In genomic region chr12:54134850-54135249, GRCh38 we compare ENCODE assay signal across 17 cellular contexts. TPM values are rescaled to one million over a fixed set of nuclear protein-coding genes. Genes with fewer than 3 reads are reported as not detected.
DNase-seq lines count a peak whose midpoint lies in the region; FAIRE-seq and TF ChIP-seq lines count a peak whose summit lies in the region.
"Had no signal": no experiment of that assay in that cellular context is flagged by ENCODE, and none has a peak within 500 bp of the region (broad histone marks: within the 10 kb centered on the region; RNA-seq: fewer than 3 reads in every experiment).

No MANE protein-coding gene starts in this region.

- DNase-seq in DMS79 treated with DMSO at 0.1 percent for 48 hours (lab: John Stamatoyannopoulos, UW) = peak; percentile 3
- no peak for DNase-seq in DMS79 (lab: John Stamatoyannopoulos, UW)
- peak; percentile 38 for DNase-seq in NCI-H1694 (lab: John Stamatoyannopoulos, UW)
- no peak for DNase-seq in H1 (ENCODE audit: low read depth in 1 of 2, low spot score in 2 of 2)
- DNase-seq in renal cortical epithelial cell (ENCODE audit: low read depth) = peak; percentile 38
- no peak for DNase-seq in H9
- no peak for DNase-seq in mesenchymal stem cell
- DNase-seq in activated CD4-positive, alpha-beta T cell treated with anti-CD3 and anti-CD28 coated beads, Interleukin-2, amount 50 U/mL, for 48 hours = no peak
- DNase-seq: activated CD4-positive, alpha-beta memory T cell treated with anti-CD3 and anti-CD28 coated beads for 36 hours; colonic mucosa; esophagus squamous epithelium; hypothalamus; NCI-H1048; occipital lobe; stimulated activated naive CD8-positive, alpha-beta T cell treated with anti-CD3 and anti-CD28 coated beads, Interleukin-15, amount 100 ng/mL, for 72 hours had no signal

- H3K23ac ChIP-seq in H1 (ENCODE audit: insufficient read length) (no peak overlapping the region), H9 (ENCODE audit: insufficient read length, low read depth, low read length) (no peak overlapping the region), mesenchymal stem cell (ENCODE audit: low read length in 2 of 2) (no peak overlapping the region)

- no peaks in the 10 kb centered on the region for H3K36me3 ChIP-seq in H1 (ENCODE audit: control insufficient read depth in 2 of 4, insufficient read depth in 4 of 4, low read length in 3 of 4)
- peaks cover 0 to 7% of the 10 kb centered on the region in 2 experiments for H3K36me3 ChIP-seq in mesenchymal stem cell (ENCODE audit: control insufficient read depth in 1 of 2, insufficient read depth in 2 of 2, low read depth in 1 of 2, low read length in 2 of 2)
- H3K36me3 ChIP-seq: colonic mucosa had no signal

- H3K9ac ChIP-seq in H1 (replicated peaks in 1 of 4; ENCODE audit: extremely low read depth in 1 of 4, low read depth in 3 of 4, low read length in 3 of 4) (no peak overlapping the region), H9 (ENCODE audit: extremely low read depth, insufficient read length, low read length) (no peak overlapping the region), mesenchymal stem cell (ENCODE audit: low read length) (no peak overlapping the region)

- no peak overlapping the region for H3K4ac ChIP-seq in H1 (replicated peaks; ENCODE audit: insufficient read length, low read depth, low read length)
- H3K4ac ChIP-seq in H9 (ENCODE audit: low read depth, low read length) = no peak overlapping the region
- H3K4ac ChIP-seq in mesenchymal stem cell (ENCODE audit: low read depth in 1 of 2, low read length in 2 of 2) = no peak overlapping the region

- no peaks in the 10 kb centered on the region; a peak in 2 of 5 replicates for H3K9me3 Mint-ChIP-seq in H9
- H3K9me3 Mint-ChIP-seq: activated CD4-positive, alpha-beta memory T cell treated with anti-CD3 and anti-CD28 coated beads for 36 hours; stimulated activated naive CD8-positive, alpha-beta T cell treated with anti-CD3 and anti-CD28 coated beads, Interleukin-15, amount 100 ng/mL, for 72 hours had no signal

- POLR2A ChIA-PET in H1 (lab: Charles Lee; ENCODE audit: partially characterized antibody) = interaction anchor here (1.1 kb wide), 1 partner anchor 68 kb away, joined by 3 read pairs; no protein-coding TSS in a partner anchor

- no peak overlapping the region for H2BK20ac ChIP-seq in H1 (ENCODE audit: low read length)
- no peak overlapping the region for H2BK20ac ChIP-seq in H9 (ENCODE audit: low read depth, low read length, poor library complexity, severe bottlenecking)

- no peak overlapping the region for H3K14ac ChIP-seq in H1 (ENCODE audit: insufficient read length)
- H3K14ac ChIP-seq in H9 (ENCODE audit: insufficient read depth, low read length) = no peak overlapping the region
- no peak overlapping the region for H3K14ac ChIP-seq in mesenchymal stem cell (ENCODE audit: low read length in 2 of 2)

- 78% methylated on average over 6 of the region's 7 CpGs; no CpG with 5 or more reads in 1 of the 2 experiments for WGBS in H1 (ENCODE audit: extremely low coverage in 1 of 2, insufficient coverage in 1 of 2, insufficient read length in 1 of 2, insufficient replicate concordance in 2 of 2, low coverage in 1 of 2, low lambda C conversion rate in 2 of 2, missing lambda C conversion rate in 1 of 2), 2 experiments
- WGBS in H9 (ENCODE audit: extremely low coverage, insufficient read length, low lambda C conversion rate) = no CpG with 5 or more reads among the region's 7 CpGs
- WGBS in mesenchymal stem cell = 75% methylated on average over 5 of the region's 7 CpGs

- no peak overlapping the region for H2AFZ ChIP-seq in H1 (ENCODE audit: low read length)
- H2AFZ ChIP-seq in H9 (ENCODE audit: low read length) = no peak overlapping the region
- no peak overlapping the region for H2AFZ ChIP-seq in mesenchymal stem cell (ENCODE audit: low read depth, low read length)

- H3T11ph ChIP-seq in H9 (ENCODE audit: low read length) = no peak overlapping the region

- peaks cover 0 to 3% (median 1%) of the 10 kb centered on the region in 4 experiments; a peak in 2 of 7 replicates for H3K4me1 ChIP-seq in H1 (replicated peaks in 1 of 4; ENCODE audit: control insufficient read depth in 3 of 4, insufficient read depth in 4 of 4, low read length in 3 of 4)
- H3K4me1 ChIP-seq in H9 (ENCODE audit: insufficient read depth, low read length) = no peaks in the 10 kb centered on the region
- H3K4me1 ChIP-seq in mesenchymal stem cell (ENCODE audit: control insufficient read depth, insufficient read depth, low read depth, low read length) = peaks cover 12% of the 10 kb centered on the region
- H3K4me1 ChIP-seq: colonic mucosa had no signal

- no peaks in the 10 kb centered on the region for H3K36me3 Mint-ChIP-seq in H9 (ENCODE audit: insufficient read depth in 1 of 3, low read depth in 3 of 3)
- H3K36me3 Mint-ChIP-seq: activated CD4-positive, alpha-beta memory T cell treated with anti-CD3 and anti-CD28 coated beads for 36 hours had no signal

- peak in 1 of 3 experiments; percentile 37; a peak in 1 of 4 replicates for TF ChIP-seq CTCF in H1 (IDR thresholded peaks at IDR 0.05; ENCODE audit: control extremely low read depth in 1 of 3, insufficient read depth in 1 of 3, low read depth in 1 of 3, low read length in 3 of 3)
- TF ChIP-seq CTCF in H9 (conservative IDR thresholded peaks at IDR 0.05) = no peak; the same call in 2 of the 3 replicates

- H3K56ac ChIP-seq in H1 (replicated peaks; ENCODE audit: insufficient read length, low read depth, low read length) = no peak overlapping the region
- no peak overlapping the region for H3K56ac ChIP-seq in H9 (ENCODE audit: insufficient read length, low read depth, low read length)

- H4K8ac ChIP-seq in H1 (ENCODE audit: extremely low read depth, insufficient read depth, low read length) = no peak overlapping the region
- no peak overlapping the region for H4K8ac ChIP-seq in H9 (replicated peaks; ENCODE audit: insufficient read length, low read depth, low read length)
- no peak overlapping the region for H4K8ac ChIP-seq in mesenchymal stem cell (ENCODE audit: low read length)

- H3K4me3 Mint-ChIP-seq in H9 = no peak overlapping the region
- H3K4me3 Mint-ChIP-seq: activated CD4-positive, alpha-beta memory T cell treated with anti-CD3 and anti-CD28 coated beads for 36 hours; stimulated activated naive CD8-positive, alpha-beta T cell treated with anti-CD3 and anti-CD28 coated beads, Interleukin-15, amount 100 ng/mL, for 72 hours had no signal

- no peaks in the 10 kb centered on the region for H3K79me1 ChIP-seq in H1 (ENCODE audit: low read depth, low read length)
- H3K79me1 ChIP-seq in H9 (ENCODE audit: insufficient read depth, low read depth, low read length, poor library complexity, severe bottlenecking) = no peaks in the 10 kb centered on the region
- H3K79me1 ChIP-seq in mesenchymal stem cell (replicated peaks; ENCODE audit: low read length, poor library complexity, severe bottlenecking) = no peaks in the 10 kb centered on the region

- H4K20me1 ChIP-seq in H1 (replicated peaks in 1 of 2; ENCODE audit: control insufficient read depth in 1 of 2, insufficient read depth in 2 of 2, low read length in 2 of 2) = peaks cover 8% of the 10 kb centered on the region in 2 experiments
- H4K20me1 ChIP-seq in H9 (ENCODE audit: control insufficient read depth, insufficient read depth, insufficient read length) = no peaks in the 10 kb centered on the region

- H2AK5ac ChIP-seq in H1 (ENCODE audit: low read depth, low read length) = no peak overlapping the region
- no peak overlapping the region for H2AK5ac ChIP-seq in H9 (ENCODE audit: insufficient read length, low read length)
- no peak overlapping the region for H2AK5ac ChIP-seq in mesenchymal stem cell (ENCODE audit: low read length, severe bottlenecking)

- no peak for FAIRE-seq in H1 (lab: Jason Lieb, UNC)
- FAIRE-seq: A204.1 had no signal

- peaks cover 100% of the 10 kb centered on the region for H3K27me3 Mint-ChIP-seq in H9 (ENCODE audit: low read depth)

- no peak for TF ChIP-seq POLR2A in H1 (IDR thresholded peaks at IDR 0.05; ENCODE audit: control extremely low read depth in 1 of 2, low read depth in 2 of 2, low read length in 2 of 2)

- no peak for TF ChIP-seq EP300 in H1 (IDR thresholded peaks at IDR 0.05; ENCODE audit: borderline replicate concordance in 1 of 2, low read depth in 2 of 2, low read length in 2 of 2)

- no peak overlapping the region for H2BK120ac ChIP-seq in H1 (replicated peaks; ENCODE audit: low read depth, low read length)
- H2BK120ac ChIP-seq in H9 (ENCODE audit: low read depth, low read length, poor library complexity, severe bottlenecking) = no peak overlapping the region
- no peak overlapping the region for H2BK120ac ChIP-seq in mesenchymal stem cell (ENCODE audit: low read depth, low read length)

- H3K9me3 ChIP-seq in H1 (ENCODE audit: insufficient read depth in 2 of 2, low read depth in 1 of 2, low read length in 1 of 2) (no peaks in the 10 kb centered on the region), H9 (ENCODE audit: control insufficient read depth, low read depth, low read length) (no peaks in the 10 kb centered on the region), mesenchymal stem cell (ENCODE audit: control insufficient read depth, low read length) (no peaks in the 10 kb centered on the region)
- H3K9me3 ChIP-seq: colonic mucosa, esophagus squamous epithelium had no signal

- H2BK12ac ChIP-seq in H1 (ENCODE audit: low read depth, low read length) (no peak overlapping the region), H9 (ENCODE audit: insufficient read length, low read depth, low read length) (no peak overlapping the region), mesenchymal stem cell (ENCODE audit: low read length in 2 of 2) (no peak overlapping the region)

- H2BK15ac ChIP-seq in H1 (ENCODE audit: low read length) = no peak overlapping the region
- H2BK15ac ChIP-seq in H9 (ENCODE audit: low read depth, low read length) = no peak overlapping the region
- no peak overlapping the region for H2BK15ac ChIP-seq in mesenchymal stem cell (ENCODE audit: low read depth, poor library complexity, severe bottlenecking)

- H4K5ac ChIP-seq in H1 (ENCODE audit: insufficient read length, low read depth, low read length) = no peak overlapping the region
- no peak overlapping the region for H4K5ac ChIP-seq in H9 (ENCODE audit: insufficient read length, low read depth, low read length)

- H2BK5ac ChIP-seq in H1 (ENCODE audit: low read depth, low read length) (no peak overlapping the region), H9 (ENCODE audit: insufficient read length, low read length) (no peak overlapping the region), mesenchymal stem cell (ENCODE audit: low read depth, low read length, poor library complexity, severe bottlenecking) (no peak overlapping the region)

- H3K79me2 ChIP-seq in H1 (ENCODE audit: control insufficient read depth in 1 of 2, insufficient read depth in 2 of 2, low read length in 2 of 2) (no peaks in the 10 kb centered on the region), H9 (ENCODE audit: insufficient read depth, low read length) (no peaks in the 10 kb centered on the region)

- H3K4me2 ChIP-seq in H1 (ENCODE audit: insufficient read depth in 1 of 2, low read depth in 2 of 2, low read length in 2 of 2) (no peak overlapping the region), H9 (ENCODE audit: insufficient read depth, insufficient read length, low read length) (no peak overlapping the region), mesenchymal stem cell (ENCODE audit: low read length, poor library complexity, severe bottlenecking) (no peak overlapping the region)

- peak; percentile 31 to 50; a peak in 2 of 4 replicates for TF ChIP-seq RAD21 in H1 (IDR thresholded peaks at IDR 0.05 in 1 of 2, conservative IDR thresholded peaks at IDR 0.05 in 1 of 2; ENCODE audit: low read depth in 2 of 2, low read length in 2 of 2)

- CTCF ChIA-PET in H1 (lab: Charles Lee; ENCODE audit: partially characterized antibody) = interaction anchor here (0.7 to 20.5 kb wide), 19 partner anchors 8 to 129 kb away, joined by 3 to 242 read pairs (median 4); partner anchors contain the start of genes HOXC4, HOXC5 and SMUG1

- H3K18ac ChIP-seq in H1 (ENCODE audit: extremely low read depth, low read length) (no peak overlapping the region), H9 (ENCODE audit: insufficient read length, low read depth, low read length) (no peak overlapping the region), mesenchymal stem cell (ENCODE audit: low read depth in 1 of 2, low read length in 2 of 2) (no peak overlapping the region)

- H3K4me3 ChIP-seq in H1 (ENCODE audit: extremely low read depth in 1 of 4, insufficient read depth in 2 of 4, low read depth in 3 of 4, low read length in 4 of 4) = no peak overlapping the region
- H3K4me3 ChIP-seq in mesenchymal stem cell (ENCODE audit: insufficient read depth in 1 of 2, low read depth in 1 of 2, low read length in 2 of 2) = no peak overlapping the region
- H3K4me3 ChIP-seq: colonic mucosa, esophagus squamous epithelium, lung had no signal

- H4K91ac ChIP-seq in H1 (replicated peaks; ENCODE audit: insufficient read length, low read length) (no peak overlapping the region), H9 (ENCODE audit: insufficient read length, low read depth, low read length) (no peak overlapping the region), mesenchymal stem cell (ENCODE audit: low read length) (no peak overlapping the region)

- H3K27me3 ChIP-seq in H1 (replicated peaks in 1 of 4; ENCODE audit: control insufficient read depth in 3 of 4, extremely low read depth in 1 of 4, insufficient read depth in 3 of 4, low read length in 3 of 4) = peaks cover 25 to 89% (median 67%) of the 10 kb centered on the region in 4 experiments
- H3K27me3 ChIP-seq in H9 (ENCODE audit: insufficient read depth, low read length) = peaks cover 34% of the 10 kb centered on the region; the same call in 1 of the 2 replicates
- H3K27me3 ChIP-seq in mesenchymal stem cell (ENCODE audit: control insufficient read depth in 1 of 2, insufficient read depth in 1 of 2, low read length in 2 of 2) = peaks cover 0 to 89% of the 10 kb centered on the region in 2 experiments
- H3K27me3 ChIP-seq: colonic mucosa, esophagus squamous epithelium had no signal

- H3K27ac ChIP-seq in H1 (ENCODE audit: low read depth, low read length) (no peak overlapping the region), H9 (ENCODE audit: insufficient read length, low read depth, low read length) (no peak overlapping the region), mesenchymal stem cell (ENCODE audit: low read length, poor library complexity, severe bottlenecking) (no peak overlapping the region)
- H3K27ac ChIP-seq: colonic mucosa had no signal

- H3K23me2 ChIP-seq in H1 (ENCODE audit: low read depth, low read length) (no peaks in the 10 kb centered on the region; the same call in 1 of the 2 replicates), H9 (ENCODE audit: insufficient read length, low read depth, low read length, poor library complexity, severe bottlenecking) (no peaks in the 10 kb centered on the region)

- no peak overlapping the region for H3K27ac Mint-ChIP-seq in H9
- H3K27ac Mint-ChIP-seq: activated CD4-positive, alpha-beta memory T cell treated with anti-CD3 and anti-CD28 coated beads for 36 hours; stimulated activated naive CD8-positive, alpha-beta T cell treated with anti-CD3 and anti-CD28 coated beads, Interleukin-15, amount 100 ng/mL, for 72 hours had no signal

- H3K4me1 Mint-ChIP-seq in H9 = peaks cover 0 to 53% of the 10 kb centered on the region in 2 experiments; a peak in 3 of 4 replicates
- H3K4me1 Mint-ChIP-seq: stimulated activated naive CD8-positive, alpha-beta T cell treated with anti-CD3 and anti-CD28 coated beads, Interleukin-15, amount 100 ng/mL, for 72 hours had no signal

RNA-seq across cellular contexts. Expression of gene SMUG1, which starts 53.9 kb away (rescaled TPM):
- total RNA-seq in H1 (2021; fragmentation: NEBNext Ultra II Directional; extraction: Animal tissue kit (Norgen Biotek cat#: 25700)) = 15.8 and 18.6 TPM in 2 replicates
- 35.0 and 35.7 TPM in 2 replicates for polyA plus RNA-seq in H1 (2011; rRNA removed)
- 31.1 TPM for polyA plus RNA-seq in H1 (2011; cell fraction: cytosol; rRNA removed)
- polyA plus RNA-seq in H1 (2011; cell fraction: nucleus; rRNA removed) = 35.6 TPM
- 21.2 to 26.6 TPM (median 23.8 TPM) in 4 replicates for polyA plus RNA-seq in H1 (2012, experiment 1 of 2)
- 26.7 TPM for polyA plus RNA-seq in H1 (2012, experiment 2 of 2)
- 16.0 TPM for polyA plus RNA-seq in H1 (2013, experiment 1 of 2)
- polyA plus RNA-seq in H1 (2013, experiment 2 of 2) = 14.1 TPM
- 19.1 and 19.4 TPM in 2 replicates for polyA minus RNA-seq in H1 (2011; rRNA and poly(A)+ RNA removed)
- polyA minus RNA-seq in H1 (2011; cell fraction: cytosol; rRNA and poly(A)+ RNA removed) = 10.4 TPM
- 22.1 TPM for polyA minus RNA-seq in H1 (2011; cell fraction: nucleus; rRNA and poly(A)+ RNA removed)
- 22.3 and 41.0 TPM in 2 replicates for total RNA-seq in renal cortical epithelial cell
- total RNA-seq in H9 (2021) = 21.7 and 23.0 TPM in 2 replicates
- polyA plus RNA-seq in mesenchymal stem cell (2013, experiment 1 of 2) = 19.6 TPM
- polyA plus RNA-seq in mesenchymal stem cell (2013, experiment 2 of 2) = 20.7 TPM

Comparison
In these comparisons a context has a peak if more than half of its experiments do, and no peak if none do; other contexts are left out.
1. DNase-seq: peak in DMS79 treated with DMSO at 0.1 percent for 48 hours (single experiment), NCI-H1694 (single experiment) and renal cortical epithelial cell (single experiment); none in DMS79 (single experiment), H1 (0 of 2), H9 (single experiment), mesenchymal stem cell (single experiment) and activated CD4-positive, alpha-beta T cell treated with anti-CD3 and anti-CD28 coated beads, Interleukin-2, amount 50 U/mL, for 48 hours (0 of 2).